Comparison of ENCODE assay signal across 8 cellular contexts in genomic region chr19:18322759-18323460, GRCh38.
DNase-seq lines count a peak whose midpoint lies in the region; ATAC-seq lines count a peak whose summit lies in the region.

TSS of gene LSM4 (minus strand) at chr19:18323076. CDS start at chr19:18323020, 56 bp downstream.

- ATAC-seq in GM19035 (IDR thresholded peaks at IDR 0.05; ENCODE audit: unreplicated experiment): peak; percentile 95
- peak; percentile 91 for ATAC-seq in HG03354 (IDR thresholded peaks at IDR 0.05; ENCODE audit: poor library complexity, severe bottlenecking, unreplicated experiment)
- peak; percentile 95 for ATAC-seq in central memory CD8-positive, alpha-beta T cell (replicated peaks; ENCODE audit: extremely low read depth, poor library complexity, severe bottlenecking)

- peaks cover 45% of the 10 kb centered on the region for H3K4me1 Mint-ChIP-seq in central memory CD8-positive, alpha-beta T cell

- H3K27me3 Mint-ChIP-seq in central memory CD8-positive, alpha-beta T cell: no peaks in the 10 kb centered on the region

- H3K4me3 Mint-ChIP-seq in central memory CD8-positive, alpha-beta T cell: peak within 1 kb of the TSS; percentile 77

- H3K36me3 Mint-ChIP-seq in central memory CD8-positive, alpha-beta T cell (ENCODE audit: insufficient read depth): peaks cover 8% of the 10 kb centered on the region

- DNase-seq in AML-193 (lab: John Stamatoyannopoulos, UW): peak; percentile 95 to 97
- peak; percentile 96 to 99 for DNase-seq in NCI-H446 (lab: John Stamatoyannopoulos, UW)
- DNase-seq in activated CD4-positive, CD25-positive, alpha-beta regulatory T cell treated with anti-CD3 and anti-CD28 coated beads, Interleukin-2, amount 50 U/mL, for 16 hours (ENCODE audit: low read depth, low spot score): peak; percentile 99
- DNase-seq in central memory CD8-positive, alpha-beta T cell (ENCODE audit: low spot score in 2 of 2): peak; percentile 96 to 99
- peak; percentile 97 for DNase-seq in iris pigment epithelial cell (ENCODE audit: low read depth)
- peak; percentile 99 for DNase-seq in stimulated activated CD4-positive, alpha-beta T cell treated with anti-CD3 and anti-CD28 coated beads, Interleukin-12 subunit alpha, Interleukin-12 subunit beta, amount 100 ng/mL, for 4 hours

- peak within 1 kb of the TSS; percentile 91 for H3K27ac Mint-ChIP-seq in central memory CD8-positive, alpha-beta T cell (ENCODE audit: low read depth)

- no peaks in the 10 kb centered on the region for H3K9me3 Mint-ChIP-seq in central memory CD8-positive, alpha-beta T cell

Comparison
In these comparisons a context has a peak if more than half of its experiments do, and no peak if none do; other contexts are left out.
1. Peak in every context shown above with its lines: DNase-seq and ATAC-seq.